21 cellular contexts compared by ENCODE assay signal in genomic region chr2:71688530-71688929, GRCh38.
"Had no signal": no experiment of that assay in that cellular context is flagged by ENCODE, and none has a peak within 500 bp of the region (broad histone marks: within the 10 kb centered on the region; RNA-seq: fewer than 3 reads in every experiment).

No MANE protein-coding gene starts in this region.

- H3K4me1 ChIP-seq: lower lobe of right lung, sigmoid colon, stomach, transverse colon, uterus had no signal

- H3K9me3 Mint-ChIP-seq: nephron progenitor cell had no signal

- H3K36me3 ChIP-seq: thoracic aorta, transverse colon, uterus had no signal

- H3K27ac Mint-ChIP-seq: memory B cell, nephron progenitor cell had no signal

- H3K4me1 Mint-ChIP-seq: memory B cell had no signal

- H3K27ac ChIP-seq: heart left ventricle, lower lobe of right lung, right atrium auricular region, sigmoid colon, skin epidermis, stomach, thoracic aorta, transverse colon, uterus had no signal

- H3K9me3 ChIP-seq: heart left ventricle, lower lobe of right lung, right atrium auricular region, sigmoid colon, stomach, thoracic aorta, transverse colon, uterus had no signal

- DNase-seq: cortex of kidney; effector CD8-positive, alpha-beta T cell; hippocampal formation; kidney glomerular epithelial cell; lower lobe of right lung; midbrain; nephron progenitor cell; sigmoid colon; stimulated activated CD4-positive, alpha-beta T cell treated with anti-CD3 and anti-CD28 coated beads, Interleukin-12 subunit alpha, Interleukin-12 subunit beta, amount 100 ng/mL, for 4 hours; stimulated activated naive CD4-positive, alpha-beta T cell; stomach; substantia nigra; transverse colon; uterus had no signal

- H3K4me3 ChIP-seq: dorsolateral prefrontal cortex, heart left ventricle, lower lobe of right lung, right atrium auricular region, sigmoid colon, skin epidermis, stomach, thoracic aorta, transverse colon, uterus had no signal

- H3K27me3 ChIP-seq: dorsolateral prefrontal cortex, heart left ventricle, right atrium auricular region, sigmoid colon, stomach, transverse colon, uterus had no signal

- H3K4me3 Mint-ChIP-seq: memory B cell, nephron progenitor cell had no signal

- H3K36me3 Mint-ChIP-seq: memory B cell had no signal

- ATAC-seq: esophagus mucosa, lower lobe of right lung had no signal
